15 cellular contexts compared by ENCODE assay signal in the genomic region with DNA sequence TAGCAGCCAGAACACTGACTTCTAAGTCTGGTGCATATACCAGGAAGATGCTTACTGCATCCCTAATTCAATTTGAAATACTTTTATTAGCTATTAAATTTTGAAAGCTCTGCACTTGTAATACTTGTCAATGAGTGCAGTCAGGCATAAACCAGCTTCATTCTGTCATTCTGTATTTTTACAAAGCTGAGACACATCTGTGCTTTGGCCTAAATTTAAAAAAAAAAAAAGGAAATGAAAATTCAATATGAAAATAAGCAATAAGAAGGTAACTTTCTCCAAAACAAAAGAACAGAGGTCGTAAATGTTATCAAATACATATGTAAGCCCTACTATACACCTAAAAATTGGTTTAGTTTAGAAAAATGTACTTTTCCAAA. TPM values are rescaled to one million over a fixed set of nuclear protein-coding genes. Genes with fewer than 3 reads are reported as not detected.
DNase-seq lines count a peak whose midpoint lies in the region; ATAC-seq and TF ChIP-seq lines count a peak whose summit lies in the region.
"Had no signal": no experiment of that assay in that cellular context is flagged by ENCODE, and none has a peak within 500 bp of the region (broad histone marks: within the 10 kb centered on the region; RNA-seq: fewer than 3 reads in every experiment).

No MANE protein-coding gene starts in this region.

- H3K79me2 ChIP-seq in PC-9 (ENCODE audit: low read depth) = peaks cover 42% of the 10 kb centered on the region

- peaks cover 9% of the 10 kb centered on the region; the same call in 1 of the 2 replicates for H3K36me3 ChIP-seq in PC-9 (ENCODE audit: low read depth)
- H3K36me3 ChIP-seq: thyroid gland had no signal

- H3K27me3 ChIP-seq in PC-9 (ENCODE audit: insufficient read depth, low read depth) = no peaks in the 10 kb centered on the region
- H3K27me3 ChIP-seq: thyroid gland had no signal

- no peaks in the 10 kb centered on the region for H3K9me3 ChIP-seq in PC-9 (ENCODE audit: insufficient read depth, low read depth)
- H3K9me3 ChIP-seq: thyroid gland had no signal

- no peaks in the 10 kb centered on the region for H4K20me1 ChIP-seq in PC-9 (ENCODE audit: insufficient read depth)

- POLR2A ChIA-PET in PC-9 (lab: Charles Lee; ENCODE audit: unreplicated experiment) = no interaction called here

- TF ChIP-seq CTCF in PC-9 (conservative IDR thresholded peaks at IDR 0.05) = no peak

- no TSS peak for BruUV-seq in PC-9 (replicated peaks; lab: Mats Ljungman, UMichigan)

- no peak overlapping the region for H3K4me2 ChIP-seq in PC-9

- H3K4me1 ChIP-seq in PC-9 (replicated peaks; ENCODE audit: insufficient read depth) = peaks cover 26% of the 10 kb centered on the region

- H3K4me3 ChIP-seq in PC-9 = no peak overlapping the region
- H3K4me3 ChIP-seq: thyroid gland had no signal

- H3K9me2 ChIP-seq in PC-9 (ENCODE audit: insufficient read depth) = no peaks in the 10 kb centered on the region

- H2AFZ ChIP-seq in PC-9 = no peak overlapping the region

- intact Hi-C loops in PC-9 (cut with micrococcal nuclease; ENCODE audit: unreplicated experiment) = loop anchor here (10.0 kb wide), 1 partner anchor 343 kb away; a partner anchor contains a TSS

- DNase-seq in cerebellar cortex (ENCODE audit: low spot score) (no peak), PC-9 (no peak), NCI-H2107 treated with DMSO at 0.1 percent for 48 hours (lab: John Stamatoyannopoulos, UW; ENCODE audit: unreplicated experiment) (no peak), Ammon's horn (ENCODE audit: low spot score) (no peak)
- DNase-seq: AML-193, HCEC 1CT, NCI-H446, right cardiac atrium, thyroid gland had no signal

- CTCF ChIA-PET in PC-9 (lab: Charles Lee) = no interaction called here

- H3K27ac ChIP-seq in PC-9 = no peak overlapping the region
- H3K27ac ChIP-seq: epithelial cell of prostate, RWPE1, thyroid gland had no signal

- ATAC-seq in GM18502 (IDR thresholded peaks at IDR 0.05; ENCODE audit: poor library complexity, unreplicated experiment) (peak; percentile 75), GM19467 (IDR thresholded peaks at IDR 0.05; ENCODE audit: unreplicated experiment) (peak; percentile 44), HG02885 (IDR thresholded peaks at IDR 0.05; ENCODE audit: poor library complexity, unreplicated experiment) (peak; percentile 74), HG03571 (IDR thresholded peaks at IDR 0.05; ENCODE audit: unreplicated experiment) (peak; percentile 53)
- ATAC-seq: right cardiac atrium had no signal

- peaks cover 17% of the 10 kb centered on the region for H3F3A ChIP-seq in PC-9 (ENCODE audit: insufficient read depth, low read depth)

RNA-seq across cellular contexts. Expression of a gene that starts 7.0 kb away (rescaled TPM):
- total RNA-seq in PC-9 (2021) = 64.1 and 71.2 TPM in 2 replicates
